Comparison of ENCODE assay signal across 9 cellular contexts in genomic region chr1:54944610-54945392, GRCh38. TPM values are rescaled to one million over a fixed set of nuclear protein-coding genes. Genes with fewer than 3 reads are reported as not detected.
DNase-seq lines count a peak whose midpoint lies in the region; ATAC-seq and TF ChIP-seq lines count a peak whose summit lies in the region.
"Had no signal": no experiment of that assay in that cellular context is flagged by ENCODE, and none has a peak within 500 bp of the region (broad histone marks: within the 10 kb centered on the region; RNA-seq: fewer than 3 reads in every experiment).

No MANE protein-coding gene starts in this region.

- H3K27ac Mint-ChIP-seq in WTC11 = no peak overlapping the region
- H3K27ac Mint-ChIP-seq: dendritic cell treated with granulocyte-macrophage colony-stimulating factor and Interleukin-4, amounts not matched to agents 40 ng/mL and 50 ng/mL, for 4 days had no signal

- H3K4me1 ChIP-seq in DOHH2 (ENCODE audit: control insufficient read depth, low read length) = no peaks in the 10 kb centered on the region

- POLR2A ChIA-PET in WTC11 (lab: Charles Lee) = interaction anchor here (0.7 to 1.0 kb wide), 2 partner anchors 53 to 77 kb away, joined by 3 to 8 read pairs; no protein-coding TSS in a partner anchor

- no peak overlapping the region for H3K4me3 Mint-ChIP-seq in WTC11
- H3K4me3 Mint-ChIP-seq: dendritic cell treated with granulocyte-macrophage colony-stimulating factor and Interleukin-4, amounts not matched to agents 40 ng/mL and 50 ng/mL, for 4 days had no signal

- CTCF ChIA-PET in WTC11 (lab: Charles Lee) = interaction anchor here (0.5 to 16.5 kb wide), 43 partner anchors 11 to 393 kb away, joined by 3 to 632 read pairs (median 5); partner anchors contain the start of genes BSND, DHCR24, PCSK9 and TMEM61

- peak; percentile 85 for TF ChIP-seq CTCF in DOHH2 (IDR thresholded peaks at IDR 0.05; ENCODE audit: low read depth, low read length, poor library complexity, severe bottlenecking)
- peak; percentile 80 for TF ChIP-seq CTCF in WTC11 (IDR thresholded peaks at IDR 0.05)

- no peaks in the 10 kb centered on the region; the same call in 1 of the 2 replicates for H3K27me3 ChIP-seq in DOHH2 (ENCODE audit: control insufficient read depth, low read length)

- no peaks in the 10 kb centered on the region for H3F3A ChIP-seq in DOHH2 (ENCODE audit: control insufficient read depth, insufficient read depth)

- H3K4me2 ChIP-seq in DOHH2 (ENCODE audit: low read length) = no peak overlapping the region

- H3K27me3 Mint-ChIP-seq in WTC11 (ENCODE audit: low read depth) = peaks cover 8% of the 10 kb centered on the region

- H3K79me2 ChIP-seq in DOHH2 (ENCODE audit: control insufficient read depth, low read length) = no peaks in the 10 kb centered on the region

- H3K4me3 ChIP-seq in DOHH2 (ENCODE audit: low read length) = no peak overlapping the region

- peaks cover 6% of the 10 kb centered on the region for H3K4me1 Mint-ChIP-seq in WTC11

- DNase-seq in NCI-H2196 treated with DMSO at 0.1 percent for 48 hours (lab: John Stamatoyannopoulos, UW; ENCODE audit: unreplicated experiment) (peak; percentile 47), WTC11 (ENCODE audit: low spot score) (peak; percentile 77), islet precursor cell (peak; percentile 82)
- peak; percentile 54 for DNase-seq in central memory CD4-positive, alpha-beta T cell
- peak; percentile 20 to 54 (median 47) for DNase-seq in stimulated activated CD4-positive, alpha-beta T cell treated with anti-CD3 and anti-CD28 coated beads, Interleukin-12 subunit alpha, Interleukin-12 subunit beta, amount 100 ng/mL, for 48 hours (ENCODE audit: low read depth in 2 of 3, low spot score in 1 of 3)

- H3K9me2 ChIP-seq in DOHH2 (replicated peaks; ENCODE audit: control insufficient read depth, low read length) = no peaks in the 10 kb centered on the region

- peaks cover 6% of the 10 kb centered on the region for H3K36me3 Mint-ChIP-seq in WTC11

- no peaks in the 10 kb centered on the region for H3K36me3 ChIP-seq in DOHH2 (ENCODE audit: control insufficient read depth, low read length)

- peaks cover 30% of the 10 kb centered on the region for H3K9me3 Mint-ChIP-seq in WTC11
- H3K9me3 Mint-ChIP-seq: dendritic cell treated with granulocyte-macrophage colony-stimulating factor and Interleukin-4, amounts not matched to agents 40 ng/mL and 50 ng/mL, for 4 days had no signal

- H3K27ac ChIP-seq in DOHH2 (ENCODE audit: low read depth, low read length) = no peak overlapping the region

- no peaks in the 10 kb centered on the region for H3K9me3 ChIP-seq in DOHH2 (ENCODE audit: control insufficient read depth, insufficient read depth, low read length)

- no peaks in the 10 kb centered on the region for H4K20me1 ChIP-seq in DOHH2 (ENCODE audit: control insufficient read depth, insufficient read depth, low read depth, low read length)

- ATAC-seq in HG02798 (IDR thresholded peaks at IDR 0.05; ENCODE audit: poor library complexity, unreplicated experiment) (peak; percentile 68), WTC11 (peak; percentile 90), HG02852 (IDR thresholded peaks at IDR 0.05; ENCODE audit: unreplicated experiment) (no peak)

TF ChIP-seq in WTC11, 78 proteins besides CTCF, POLR2A, EP300 and RAD21:
- TF ChIP-seq RORB (CRISPR knock-in tag; IDR thresholded peaks at IDR 0.05) (no peak), KAT7 (CRISPR knock-in tag; IDR thresholded peaks at IDR 0.05; ENCODE audit: borderline replicate concordance) (no peak), ZBTB43 (CRISPR knock-in tag; IDR thresholded peaks at IDR 0.05) (no peak), SOX15 (CRISPR knock-in tag; IDR thresholded peaks at IDR 0.05) (no peak), E2F4 (CRISPR knock-in tag; IDR thresholded peaks at IDR 0.05; ENCODE audit: borderline replicate concordance, low read depth) (no peak), JUN (CRISPR knock-in tag; IDR thresholded peaks at IDR 0.05) (no peak), NFATC4 (CRISPR knock-in tag; IDR thresholded peaks at IDR 0.05) (no peak), ARID4B (CRISPR knock-in tag; IDR thresholded peaks at IDR 0.05; ENCODE audit: borderline replicate concordance) (no peak)

RNA-seq across cellular contexts. Expression of gene TMEM61, which starts 35.6 kb away (rescaled TPM):
- 0.41 to 0.74 TPM (median 0.44 TPM) in 3 replicates for total RNA-seq in WTC11 (2021)

RNA-seq across cellular contexts. Expression of gene BSND, which starts 53.9 kb away (rescaled TPM):
- 0.30 to 0.42 TPM (median 0.37 TPM) in 3 replicates for total RNA-seq in WTC11 (2021)

RNA-seq across cellular contexts. Expression of gene DHCR24, which starts 57.8 kb away (rescaled TPM):
- total RNA-seq in WTC11 (2021) = 300 to 337 TPM (median 336 TPM) in 3 replicates
